In genomic region chr11:61752925-61753551, GRCh38 we compare ENCODE assay signal across 8 cellular contexts. TPM values are rescaled to one million over a fixed set of nuclear protein-coding genes. Genes with fewer than 3 reads are reported as not detected.
DNase-seq lines count a peak whose midpoint lies in the region; ATAC-seq, FAIRE-seq and TF ChIP-seq lines count a peak whose summit lies in the region.

No MANE protein-coding gene starts in this region.

- POLR2A ChIA-PET in HepG2 (lab: Yijun Ruan, JAX) = interaction anchor here (1.6 kb wide), 1 partner anchor 16 kb away, joined by 8 read pairs; no protein-coding TSS in a partner anchor

- TF ChIP-seq CTCF in astrocyte (IDR thresholded peaks at IDR 0.05; ENCODE audit: insufficient read depth, low read depth, low read length) (no peak), HepG2 (CRISPR knock-in tag; IDR thresholded peaks at IDR 0.05) (no peak), suprapubic skin (IDR thresholded peaks at IDR 0.05) (no peak), GM20000 (IDR thresholded peaks at IDR 0.05; ENCODE audit: extremely low read depth, missing control alignments) (no peak)

- CTCF ChIA-PET in HepG2 (lab: Yijun Ruan, JAX; ENCODE audit: low intra/inter-chr PET ratio, low total read pairs) = interaction anchor here (3.5 to 5.4 kb wide), 3 partner anchors 16 to 35 kb away, joined by 18 to 51 read pairs (median 47); no protein-coding TSS in a partner anchor

- no peaks in the 10 kb centered on the region for H3K36me3 Mint-ChIP-seq in activated CD4-positive, alpha-beta T cell treated with anti-CD3 and anti-CD28 coated beads, Interleukin-2, amount 10 ng/mL, durations not matched to agents 24 days and 14 days (ENCODE audit: low read depth)
- H3K36me3 Mint-ChIP-seq in astrocyte (ENCODE audit: low read depth, unreplicated experiment) = no peaks in the 10 kb centered on the region

- H3K9ac ChIP-seq in astrocyte (ENCODE audit: low read length) (peak overlapping the region; percentile 77), HepG2 (ENCODE audit: insufficient read depth, low read depth, low read length) (peak overlapping the region; percentile 89)

- H3K9me3 Mint-ChIP-seq in activated CD4-positive, alpha-beta T cell treated with anti-CD3 and anti-CD28 coated beads, Interleukin-2, amount 10 ng/mL, durations not matched to agents 24 days and 14 days = no peaks in the 10 kb centered on the region
- no peaks in the 10 kb centered on the region for H3K9me3 Mint-ChIP-seq in astrocyte (ENCODE audit: unreplicated experiment)

- H4K20me1 ChIP-seq in astrocyte (ENCODE audit: insufficient read depth, low read length) (no peaks in the 10 kb centered on the region), HepG2 (ENCODE audit: insufficient read depth, low read length) (no peaks in the 10 kb centered on the region)

- in situ Hi-C loops in HepG2 (cut with HindIII; ENCODE audit: extremely low pct_ligation_motif_present, low pct_unique_long_range_greater_than_20kb) = no loop called here

- H3K4me3 ChIP-seq in astrocyte (ENCODE audit: insufficient read depth, low read depth, low read length) (peak overlapping the region; percentile 59), HepG2 (replicated peaks in 1 of 3; ENCODE audit: insufficient read depth in 1 of 3, low read depth in 2 of 3, low read length in 3 of 3) (peak overlapping the region; percentile 69 to 87 (median 74)), suprapubic skin (peak overlapping the region; percentile 47)

- no peak for DNase-seq in activated CD4-positive, alpha-beta T cell treated with anti-CD3 and anti-CD28 coated beads, Interleukin-2, amount 10 ng/mL, durations not matched to agents 24 days and 14 days
- no peak for DNase-seq in activated CD4-positive, alpha-beta T cell treated with anti-CD3 and anti-CD28 coated beads, Interleukin-2, amount 50 U/mL, for 48 hours
- DNase-seq in astrocyte (ENCODE audit: low read depth) (no peak), HepG2 (ENCODE audit: low spot score) (no peak), suprapubic skin (ENCODE audit: low spot score in 2 of 2) (no peak), GM20000 (ENCODE audit: low spot score) (no peak), posterior cingulate gyrus (no peak)

- intact Hi-C loops in activated CD4-positive, alpha-beta T cell treated with anti-CD3 and anti-CD28 coated beads, Interleukin-2, amount 10 ng/mL, durations not matched to agents 24 days and 14 days (cut with micrococcal nuclease) = loop anchor here (2.0 kb wide), 1 partner anchor 24 kb away; no protein-coding TSS in a partner anchor
- intact Hi-C loops in HepG2 (cut with micrococcal nuclease; ENCODE audit: unreplicated experiment) = no loop called here
- intact Hi-C loops in posterior cingulate gyrus (cut with DNase I) = no loop called here

- H3K27ac ChIP-seq in astrocyte (ENCODE audit: low read depth, low read length) (no peak overlapping the region), HepG2 (ENCODE audit: extremely low read length, insufficient read depth, low read length) (peak overlapping the region; percentile 56), suprapubic skin (no peak overlapping the region)

- H3K4me1 Mint-ChIP-seq in activated CD4-positive, alpha-beta T cell treated with anti-CD3 and anti-CD28 coated beads, Interleukin-2, amount 10 ng/mL, durations not matched to agents 24 days and 14 days = peaks cover 10% of the 10 kb centered on the region
- peaks cover 24% of the 10 kb centered on the region for H3K4me1 Mint-ChIP-seq in astrocyte (ENCODE audit: low read depth, unreplicated experiment)

- H3K4me2 ChIP-seq in astrocyte (ENCODE audit: low read length) = peak overlapping the region; percentile 85
- peak overlapping the region; percentile 93 for H3K4me2 ChIP-seq in HepG2 (ENCODE audit: low read depth, low read length)

- H3K27ac Mint-ChIP-seq in activated CD4-positive, alpha-beta T cell treated with anti-CD3 and anti-CD28 coated beads, Interleukin-2, amount 10 ng/mL, durations not matched to agents 24 days and 14 days = no peak overlapping the region
- peak overlapping the region; percentile 58 for H3K27ac Mint-ChIP-seq in astrocyte (ENCODE audit: unreplicated experiment)

- no peak for FAIRE-seq in astrocyte (lab: Jason Lieb, UNC)
- no peak for FAIRE-seq in HepG2 (lab: Jason Lieb, UNC)

- WGBS in HepG2 (ENCODE audit: low lambda C conversion rate) = 4% methylated on average over 12 of the region's 17 CpGs
- 43% methylated on average over 17 of the region's 17 CpGs for whole genome bisulfite sequencing in suprapubic skin

- TF ChIP-seq EP300 in HepG2 (IDR thresholded peaks at IDR 0.05; ENCODE audit: low read depth in 2 of 2, low read length in 2 of 2) (no peak), HepG2 (CRISPR knock-in tag; IDR thresholded peaks at IDR 0.05; ENCODE audit: borderline replicate concordance) (no peak), suprapubic skin (IDR thresholded peaks at IDR 0.05) (no peak)

- H3K36me3 ChIP-seq in astrocyte (ENCODE audit: insufficient read depth, low read length) = no peaks in the 10 kb centered on the region
- H3K36me3 ChIP-seq in HepG2 (replicated peaks in 1 of 2; ENCODE audit: control insufficient read depth in 1 of 2, insufficient read depth in 2 of 2, low read length in 2 of 2) = no peaks in the 10 kb centered on the region
- H3K36me3 ChIP-seq in suprapubic skin = no peaks in the 10 kb centered on the region

- H3K9me3 ChIP-seq in astrocyte (ENCODE audit: insufficient read depth, low read depth, low read length) (no peaks in the 10 kb centered on the region), HepG2 (ENCODE audit: low read length) (no peaks in the 10 kb centered on the region), suprapubic skin (no peaks in the 10 kb centered on the region)

- H3K27me3 Mint-ChIP-seq in activated CD4-positive, alpha-beta T cell treated with anti-CD3 and anti-CD28 coated beads, Interleukin-2, amount 10 ng/mL, durations not matched to agents 24 days and 14 days = peaks cover 25% of the 10 kb centered on the region
- H3K27me3 Mint-ChIP-seq in astrocyte (ENCODE audit: low read depth, unreplicated experiment) = no peaks in the 10 kb centered on the region

- H2AFZ ChIP-seq in astrocyte (ENCODE audit: low read depth, low read length) (peak overlapping the region; percentile 72), HepG2 (ENCODE audit: low read length) (no peak overlapping the region)

- TSS peak; percentile 45 for BruUV-seq in HepG2 (replicated peaks; lab: Mats Ljungman, UMichigan)

- peaks cover 67% of the 10 kb centered on the region for H3K4me1 ChIP-seq in astrocyte (ENCODE audit: insufficient read depth, low read length)
- peaks cover 91% of the 10 kb centered on the region for H3K4me1 ChIP-seq in HepG2 (ENCODE audit: insufficient read depth, low read length)
- peaks cover 13% of the 10 kb centered on the region for H3K4me1 ChIP-seq in suprapubic skin

- no peak for TF ChIP-seq RAD21 in HepG2 (CRISPR knock-in tag; IDR thresholded peaks at IDR 0.05)

- H3K27me3 ChIP-seq in astrocyte (ENCODE audit: insufficient read depth, low read length) (no peaks in the 10 kb centered on the region), HepG2 (ENCODE audit: control insufficient read depth in 1 of 2, insufficient read depth in 2 of 2, low read length in 2 of 2) (no peaks in the 10 kb centered on the region), suprapubic skin (peaks cover 3% of the 10 kb centered on the region)

- peak overlapping the region; percentile 75 for H3K4me3 Mint-ChIP-seq in activated CD4-positive, alpha-beta T cell treated with anti-CD3 and anti-CD28 coated beads, Interleukin-2, amount 10 ng/mL, durations not matched to agents 24 days and 14 days
- H3K4me3 Mint-ChIP-seq in astrocyte (ENCODE audit: unreplicated experiment) = peak overlapping the region; percentile 92

- no peak for ATAC-seq in HepG2
- ATAC-seq in HG03354 (IDR thresholded peaks at IDR 0.05; ENCODE audit: poor library complexity, severe bottlenecking, unreplicated experiment) = no peak

- no peak for TF ChIP-seq POLR2A in HepG2 (IDR thresholded peaks at IDR 0.05; ENCODE audit: insufficient read depth in 1 of 2, low read depth in 2 of 2, low read length in 2 of 2)
- TF ChIP-seq POLR2A in suprapubic skin (IDR thresholded peaks at IDR 0.05) = no peak

- H3K79me2 ChIP-seq in astrocyte (ENCODE audit: insufficient read depth, low read length) = peaks cover 44% of the 10 kb centered on the region
- peaks cover 51% of the 10 kb centered on the region for H3K79me2 ChIP-seq in HepG2 (ENCODE audit: insufficient read depth, low read length)

RNA-seq across cellular contexts. Expression of gene MYRF, which starts 0.6 kb away (rescaled TPM):
- 1.1 and 1.2 TPM in 2 replicates for total RNA-seq in activated CD4-positive, alpha-beta T cell treated with anti-CD3 and anti-CD28 coated beads, Interleukin-2, amount 10 ng/mL, durations not matched to agents 24 days and 14 days
- total RNA-seq in astrocyte (39.5 and 53.9 TPM in 2 replicates), HepG2 (2016; rRNA removed; fragmentation: Illumina TruSeq; extraction: Trizol) (7.9 and 10.2 TPM in 2 replicates), suprapubic skin (1 to 10 TPM in 1 of 4 donors, under 1 TPM in 3; 0.24 to 2.8 (median 0.83) TPM)
- 6.6 and 7.4 TPM in 2 replicates for total RNA-seq in HepG2 (2016; cell fraction: cytosol; rRNA removed; fragmentation: Illumina TruSeq; extraction: Trizol; ENCODE audit: low read depth)
- 6.8 and 10.3 TPM in 2 replicates for total RNA-seq in HepG2 (2016; cell fraction: insoluble cytoplasmic fraction; rRNA removed; fragmentation: Illumina TruSeq; extraction: Trizol)
- total RNA-seq in HepG2 (2016; cell fraction: membrane; rRNA removed; fragmentation: Illumina TruSeq; extraction: Trizol) = 8.2 and 8.5 TPM in 2 replicates
- total RNA-seq in HepG2 (2016; cell fraction: nucleus; rRNA removed; fragmentation: Illumina TruSeq; extraction: Trizol) = 16.7 and 20.6 TPM in 2 replicates
- polyA plus RNA-seq in HepG2 (2011; rRNA removed) = 25.9 and 33.2 TPM in 2 replicates
- 17.4 and 19.1 TPM in 2 replicates for polyA plus RNA-seq in HepG2 (2011; cell fraction: cytosol; rRNA removed)
- polyA plus RNA-seq in HepG2 (2011; cell fraction: nucleus; rRNA removed) = 140 and 154 TPM in 2 replicates
- 27.5 and 41.4 TPM in 2 replicates for polyA plus RNA-seq in HepG2 (2012)
- polyA plus RNA-seq in HepG2 (2016; cell fraction: cytosol; fragmentation: Illumina TruSeq; extraction: Trizol; ENCODE audit: low read depth) = 1.8 and 2.1 TPM in 2 replicates
- polyA plus RNA-seq in HepG2 (2016; cell fraction: insoluble cytoplasmic fraction; fragmentation: Illumina TruSeq; extraction: Trizol; ENCODE audit: low read depth) = 12.8 and 17.2 TPM in 2 replicates
- polyA plus RNA-seq in HepG2 (2016; cell fraction: membrane; fragmentation: Illumina TruSeq; extraction: Trizol; ENCODE audit: low read depth) = 5.7 and 6.2 TPM in 2 replicates
- 69.8 and 76.1 TPM in 2 replicates for polyA plus RNA-seq in HepG2 (2016; cell fraction: nucleus; fragmentation: Illumina TruSeq; extraction: Trizol; ENCODE audit: insufficient read depth, low read depth)
- polyA minus RNA-seq in HepG2 (2011; rRNA and poly(A)+ RNA removed; ENCODE audit: low replicate concordance) = 2.9 and 52.2 TPM in 2 replicates
- 27.3 and 36.7 TPM in 2 replicates for polyA minus RNA-seq in HepG2 (2011; cell fraction: cytosol; rRNA and poly(A)+ RNA removed)
- polyA minus RNA-seq in HepG2 (2011; cell fraction: nucleus; rRNA and poly(A)+ RNA removed) = 39.0 and 39.4 TPM in 2 replicates

RNA-seq across cellular contexts. Expression of gene TMEM258, which starts 39.4 kb away (rescaled TPM):
- total RNA-seq in activated CD4-positive, alpha-beta T cell treated with anti-CD3 and anti-CD28 coated beads, Interleukin-2, amount 10 ng/mL, durations not matched to agents 24 days and 14 days = 179 and 187 TPM in 2 replicates
- total RNA-seq in astrocyte (97.8 and 98.6 TPM in 2 replicates), HepG2 (2016; rRNA removed; fragmentation: Illumina TruSeq; extraction: Trizol) (164 and 175 TPM in 2 replicates), suprapubic skin (10 to 100 TPM; 29.7 to 44.8 (median 35.9) TPM)
- 124 and 186 TPM in 2 replicates for total RNA-seq in HepG2 (2016; cell fraction: cytosol; rRNA removed; fragmentation: Illumina TruSeq; extraction: Trizol; ENCODE audit: low read depth)
- total RNA-seq in HepG2 (2016; cell fraction: insoluble cytoplasmic fraction; rRNA removed; fragmentation: Illumina TruSeq; extraction: Trizol) = 157 and 180 TPM in 2 replicates
- total RNA-seq in HepG2 (2016; cell fraction: membrane; rRNA removed; fragmentation: Illumina TruSeq; extraction: Trizol) = 166 and 206 TPM in 2 replicates
- total RNA-seq in HepG2 (2016; cell fraction: nucleus; rRNA removed; fragmentation: Illumina TruSeq; extraction: Trizol) = 83.5 and 96.3 TPM in 2 replicates
- 363 and 424 TPM in 2 replicates for polyA plus RNA-seq in HepG2 (2011; rRNA removed)
- 333 and 381 TPM in 2 replicates for polyA plus RNA-seq in HepG2 (2011; cell fraction: cytosol; rRNA removed)
- polyA plus RNA-seq in HepG2 (2011; cell fraction: nucleus; rRNA removed) = 70.6 and 77.2 TPM in 2 replicates
- polyA plus RNA-seq in HepG2 (2012) = 225 and 301 TPM in 2 replicates
- polyA plus RNA-seq in HepG2 (2016; cell fraction: cytosol; fragmentation: Illumina TruSeq; extraction: Trizol; ENCODE audit: low read depth) = 181 and 226 TPM in 2 replicates
- polyA plus RNA-seq in HepG2 (2016; cell fraction: insoluble cytoplasmic fraction; fragmentation: Illumina TruSeq; extraction: Trizol; ENCODE audit: low read depth) = 187 and 188 TPM in 2 replicates
- polyA plus RNA-seq in HepG2 (2016; cell fraction: membrane; fragmentation: Illumina TruSeq; extraction: Trizol; ENCODE audit: low read depth) = 185 and 215 TPM in 2 replicates
- 173 and 175 TPM in 2 replicates for polyA plus RNA-seq in HepG2 (2016; cell fraction: nucleus; fragmentation: Illumina TruSeq; extraction: Trizol; ENCODE audit: insufficient read depth, low read depth)
- polyA minus RNA-seq in HepG2 (2011; rRNA and poly(A)+ RNA removed; ENCODE audit: low replicate concordance) = 153 and 413 TPM in 2 replicates
- 79.2 and 82.2 TPM in 2 replicates for polyA minus RNA-seq in HepG2 (2011; cell fraction: cytosol; rRNA and poly(A)+ RNA removed)
- 54.3 and 55.7 TPM in 2 replicates for polyA minus RNA-seq in HepG2 (2011; cell fraction: nucleus; rRNA and poly(A)+ RNA removed)

RNA-seq across cellular contexts. Expression of gene FEN1, which starts 39.7 kb away (rescaled TPM):
- total RNA-seq in activated CD4-positive, alpha-beta T cell treated with anti-CD3 and anti-CD28 coated beads, Interleukin-2, amount 10 ng/mL, durations not matched to agents 24 days and 14 days = 144 and 152 TPM in 2 replicates
- 13.6 and 13.8 TPM in 2 replicates for total RNA-seq in astrocyte
- total RNA-seq in HepG2 (2016; rRNA removed; fragmentation: Illumina TruSeq; extraction: Trizol) = 102 and 116 TPM in 2 replicates
- 9.9 and 12.9 TPM in 2 replicates for total RNA-seq in HepG2 (2016; cell fraction: cytosol; rRNA removed; fragmentation: Illumina TruSeq; extraction: Trizol; ENCODE audit: low read depth)
- 103 and 117 TPM in 2 replicates for total RNA-seq in HepG2 (2016; cell fraction: insoluble cytoplasmic fraction; rRNA removed; fragmentation: Illumina TruSeq; extraction: Trizol)
- 25.3 and 31.0 TPM in 2 replicates for total RNA-seq in HepG2 (2016; cell fraction: membrane; rRNA removed; fragmentation: Illumina TruSeq; extraction: Trizol)
- 47.5 and 54.1 TPM in 2 replicates for total RNA-seq in HepG2 (2016; cell fraction: nucleus; rRNA removed; fragmentation: Illumina TruSeq; extraction: Trizol)
- polyA plus RNA-seq in HepG2 (2011; rRNA removed) = 10.9 and 12.4 TPM in 2 replicates
- polyA plus RNA-seq in HepG2 (2011; cell fraction: cytosol; rRNA removed) = 11.9 and 14.6 TPM in 2 replicates
- polyA plus RNA-seq in HepG2 (2011; cell fraction: nucleus; rRNA removed) = 4.0 and 5.3 TPM in 2 replicates
- 11.2 and 20.0 TPM in 2 replicates for polyA plus RNA-seq in HepG2 (2012)
- 5.2 and 7.1 TPM in 2 replicates for polyA plus RNA-seq in HepG2 (2016; cell fraction: cytosol; fragmentation: Illumina TruSeq; extraction: Trizol; ENCODE audit: low read depth)
- polyA plus RNA-seq in HepG2 (2016; cell fraction: insoluble cytoplasmic fraction; fragmentation: Illumina TruSeq; extraction: Trizol; ENCODE audit: low read depth) = 94.2 and 98.7 TPM in 2 replicates
- 12.2 and 15.7 TPM in 2 replicates for polyA plus RNA-seq in HepG2 (2016; cell fraction: membrane; fragmentation: Illumina TruSeq; extraction: Trizol; ENCODE audit: low read depth)
- polyA plus RNA-seq in HepG2 (2016; cell fraction: nucleus; fragmentation: Illumina TruSeq; extraction: Trizol; ENCODE audit: insufficient read depth, low read depth) = 60.2 and 63.1 TPM in 2 replicates
- 25.3 and 218 TPM in 2 replicates for polyA minus RNA-seq in HepG2 (2011; rRNA and poly(A)+ RNA removed; ENCODE audit: low replicate concordance)
- polyA minus RNA-seq in HepG2 (2011; cell fraction: cytosol; rRNA and poly(A)+ RNA removed) = 7.6 and 10.2 TPM in 2 replicates
- 10.8 and 11.8 TPM in 2 replicates for polyA minus RNA-seq in HepG2 (2011; cell fraction: nucleus; rRNA and poly(A)+ RNA removed)
- 10 to 100 TPM in 2 of 4 donors, 1 to 10 TPM in 2; 6.9 to 14.0 (median 9.2) TPM for total RNA-seq in suprapubic skin
